ENCODE assay signal across 4 cellular contexts in the genomic region with DNA sequence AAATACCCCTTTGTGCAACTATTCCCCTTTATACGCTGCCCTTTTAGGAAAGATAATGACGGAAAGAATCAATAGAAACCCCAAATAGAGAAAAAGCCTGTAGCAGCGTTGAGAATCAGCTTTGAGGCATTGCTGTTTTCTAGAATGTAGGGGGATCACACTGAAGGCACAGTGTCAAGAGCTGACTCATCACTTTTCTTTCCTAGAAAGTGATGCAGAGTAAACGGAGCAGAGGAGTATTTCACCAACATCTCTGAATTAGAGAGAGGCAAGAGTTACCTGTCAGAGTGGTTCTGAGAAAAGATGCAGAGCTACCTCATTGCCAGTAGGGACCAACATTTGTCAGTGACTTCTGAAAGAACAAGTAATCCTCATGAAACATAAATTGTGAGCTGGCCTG.
TF ChIP-seq lines count a peak whose summit lies in the region.

No MANE protein-coding gene starts in this region.

TF ChIP-seq in A549, 52 proteins besides CTCF, POLR2A, EP300 and RAD21 (continued from another document):
- TF ChIP-seq, protein P1, sequence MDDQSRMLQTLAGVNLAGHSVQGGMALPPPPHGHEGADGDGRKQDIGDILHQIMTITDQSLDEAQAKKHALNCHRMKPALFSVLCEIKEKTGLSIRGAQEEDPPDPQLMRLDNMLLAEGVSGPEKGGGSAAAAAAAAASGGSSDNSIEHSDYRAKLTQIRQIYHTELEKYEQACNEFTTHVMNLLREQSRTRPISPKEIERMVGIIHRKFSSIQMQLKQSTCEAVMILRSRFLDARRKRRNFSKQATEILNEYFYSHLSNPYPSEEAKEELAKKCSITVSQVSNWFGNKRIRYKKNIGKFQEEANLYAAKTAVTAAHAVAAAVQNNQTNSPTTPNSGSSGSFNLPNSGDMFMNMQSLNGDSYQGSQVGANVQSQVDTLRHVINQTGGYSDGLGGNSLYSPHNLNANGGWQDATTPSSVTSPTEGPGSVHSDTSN (IDR thresholded peaks at IDR 0.05) = no peak

TF ChIP-seq in HEK293, 187 proteins besides CTCF, POLR2A, EP300 and RAD21 (continued from another document):
- TF ChIP-seq, protein P2, sequence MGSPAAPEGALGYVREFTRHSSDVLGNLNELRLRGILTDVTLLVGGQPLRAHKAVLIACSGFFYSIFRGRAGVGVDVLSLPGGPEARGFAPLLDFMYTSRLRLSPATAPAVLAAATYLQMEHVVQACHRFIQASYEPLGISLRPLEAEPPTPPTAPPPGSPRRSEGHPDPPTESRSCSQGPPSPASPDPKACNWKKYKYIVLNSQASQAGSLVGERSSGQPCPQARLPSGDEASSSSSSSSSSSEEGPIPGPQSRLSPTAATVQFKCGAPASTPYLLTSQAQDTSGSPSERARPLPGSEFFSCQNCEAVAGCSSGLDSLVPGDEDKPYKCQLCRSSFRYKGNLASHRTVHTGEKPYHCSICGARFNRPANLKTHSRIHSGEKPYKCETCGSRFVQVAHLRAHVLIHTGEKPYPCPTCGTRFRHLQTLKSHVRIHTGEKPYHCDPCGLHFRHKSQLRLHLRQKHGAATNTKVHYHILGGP (tag by site-specific recombination; IDR thresholded peaks at IDR 0.05) = peak; percentile 85
- TF ChIP-seq ZNF501 (tag by site-specific recombination; IDR thresholded peaks at IDR 0.05) = no peak
TF ChIP-seq in HEK293: peak in this region for 1.

TF ChIP-seq in K562, 482 proteins besides CTCF, POLR2A, EP300 and RAD21 (continued from another document and continues in another):
- TF ChIP-seq PCBP2 (IDR thresholded peaks at IDR 0.05; ENCODE audit: low read depth, low read length, poor library complexity, severe bottlenecking) (no peak), TCF7L2 (IDR thresholded peaks at IDR 0.05; ENCODE audit: low read depth, low read length) (no peak), MAFK (IDR thresholded peaks at IDR 0.05; ENCODE audit: low read length) (peak; percentile 94), ZNF24 (IDR thresholded peaks at IDR 0.05) (no peak), ELF2 (CRISPR knock-in tag; IDR thresholded peaks at IDR 0.05) (no peak), C11orf30 (IDR thresholded peaks at IDR 0.05; ENCODE audit: low read depth) (peak; percentile 88), MCM5 (IDR thresholded peaks at IDR 0.05; ENCODE audit: low read depth) (no peak), ZNF224 (CRISPR knock-in tag; IDR thresholded peaks at IDR 0.05) (no peak), CCNT2 (IDR thresholded peaks at IDR 0.05; ENCODE audit: borderline replicate concordance, extremely low read depth, insufficient read length, low read depth, low read length) (no peak), SRF (CRISPR knock-in tag; IDR thresholded peaks at IDR 0.05) (no peak), ZNF644 (tag; IDR thresholded peaks at IDR 0.05; ENCODE audit: low read depth) (no peak), PYGO2 (tag; IDR thresholded peaks at IDR 0.05) (no peak), ZNF77 (CRISPR knock-in tag; IDR thresholded peaks at IDR 0.05) (no peak), ZC3H8 (IDR thresholded peaks at IDR 0.05) (no peak), ZNF316 (IDR thresholded peaks at IDR 0.05) (peak; percentile 92)
- TF ChIP-seq, protein P3, sequence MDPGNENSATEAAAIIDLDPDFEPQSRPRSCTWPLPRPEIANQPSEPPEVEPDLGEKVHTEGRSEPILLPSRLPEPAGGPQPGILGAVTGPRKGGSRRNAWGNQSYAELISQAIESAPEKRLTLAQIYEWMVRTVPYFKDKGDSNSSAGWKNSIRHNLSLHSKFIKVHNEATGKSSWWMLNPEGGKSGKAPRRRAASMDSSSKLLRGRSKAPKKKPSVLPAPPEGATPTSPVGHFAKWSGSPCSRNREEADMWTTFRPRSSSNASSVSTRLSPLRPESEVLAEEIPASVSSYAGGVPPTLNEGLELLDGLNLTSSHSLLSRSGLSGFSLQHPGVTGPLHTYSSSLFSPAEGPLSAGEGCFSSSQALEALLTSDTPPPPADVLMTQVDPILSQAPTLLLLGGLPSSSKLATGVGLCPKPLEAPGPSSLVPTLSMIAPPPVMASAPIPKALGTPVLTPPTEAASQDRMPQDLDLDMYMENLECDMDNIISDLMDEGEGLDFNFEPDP (CRISPR knock-in tag; IDR thresholded peaks at IDR 0.05) = no peak
- TF ChIP-seq, protein P4, sequence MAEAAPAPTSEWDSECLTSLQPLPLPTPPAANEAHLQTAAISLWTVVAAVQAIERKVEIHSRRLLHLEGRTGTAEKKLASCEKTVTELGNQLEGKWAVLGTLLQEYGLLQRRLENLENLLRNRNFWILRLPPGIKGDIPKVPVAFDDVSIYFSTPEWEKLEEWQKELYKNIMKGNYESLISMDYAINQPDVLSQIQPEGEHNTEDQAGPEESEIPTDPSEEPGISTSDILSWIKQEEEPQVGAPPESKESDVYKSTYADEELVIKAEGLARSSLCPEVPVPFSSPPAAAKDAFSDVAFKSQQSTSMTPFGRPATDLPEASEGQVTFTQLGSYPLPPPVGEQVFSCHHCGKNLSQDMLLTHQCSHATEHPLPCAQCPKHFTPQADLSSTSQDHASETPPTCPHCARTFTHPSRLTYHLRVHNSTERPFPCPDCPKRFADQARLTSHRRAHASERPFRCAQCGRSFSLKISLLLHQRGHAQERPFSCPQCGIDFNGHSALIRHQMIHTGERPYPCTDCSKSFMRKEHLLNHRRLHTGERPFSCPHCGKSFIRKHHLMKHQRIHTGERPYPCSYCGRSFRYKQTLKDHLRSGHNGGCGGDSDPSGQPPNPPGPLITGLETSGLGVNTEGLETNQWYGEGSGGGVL (CRISPR knock-in tag; IDR thresholded peaks at IDR 0.05) = no peak
- TF ChIP-seq, protein P5, sequence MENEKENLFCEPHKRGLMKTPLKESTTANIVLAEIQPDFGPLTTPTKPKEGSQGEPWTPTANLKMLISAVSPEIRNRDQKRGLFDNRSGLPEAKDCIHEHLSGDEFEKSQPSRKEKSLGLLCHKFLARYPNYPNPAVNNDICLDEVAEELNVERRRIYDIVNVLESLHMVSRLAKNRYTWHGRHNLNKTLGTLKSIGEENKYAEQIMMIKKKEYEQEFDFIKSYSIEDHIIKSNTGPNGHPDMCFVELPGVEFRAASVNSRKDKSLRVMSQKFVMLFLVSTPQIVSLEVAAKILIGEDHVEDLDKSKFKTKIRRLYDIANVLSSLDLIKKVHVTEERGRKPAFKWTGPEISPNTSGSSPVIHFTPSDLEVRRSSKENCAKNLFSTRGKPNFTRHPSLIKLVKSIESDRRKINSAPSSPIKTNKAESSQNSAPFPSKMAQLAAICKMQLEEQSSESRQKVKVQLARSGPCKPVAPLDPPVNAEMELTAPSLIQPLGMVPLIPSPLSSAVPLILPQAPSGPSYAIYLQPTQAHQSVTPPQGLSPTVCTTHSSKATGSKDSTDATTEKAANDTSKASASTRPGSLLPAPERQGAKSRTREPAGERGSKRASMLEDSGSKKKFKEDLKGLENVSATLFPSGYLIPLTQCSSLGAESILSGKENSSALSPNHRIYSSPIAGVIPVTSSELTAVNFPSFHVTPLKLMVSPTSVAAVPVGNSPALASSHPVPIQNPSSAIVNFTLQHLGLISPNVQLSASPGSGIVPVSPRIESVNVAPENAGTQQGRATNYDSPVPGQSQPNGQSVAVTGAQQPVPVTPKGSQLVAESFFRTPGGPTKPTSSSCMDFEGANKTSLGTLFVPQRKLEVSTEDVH (IDR thresholded peaks at IDR 0.05; ENCODE audit: low read depth, partially characterized antibody) = no peak
- TF ChIP-seq, protein P6, sequence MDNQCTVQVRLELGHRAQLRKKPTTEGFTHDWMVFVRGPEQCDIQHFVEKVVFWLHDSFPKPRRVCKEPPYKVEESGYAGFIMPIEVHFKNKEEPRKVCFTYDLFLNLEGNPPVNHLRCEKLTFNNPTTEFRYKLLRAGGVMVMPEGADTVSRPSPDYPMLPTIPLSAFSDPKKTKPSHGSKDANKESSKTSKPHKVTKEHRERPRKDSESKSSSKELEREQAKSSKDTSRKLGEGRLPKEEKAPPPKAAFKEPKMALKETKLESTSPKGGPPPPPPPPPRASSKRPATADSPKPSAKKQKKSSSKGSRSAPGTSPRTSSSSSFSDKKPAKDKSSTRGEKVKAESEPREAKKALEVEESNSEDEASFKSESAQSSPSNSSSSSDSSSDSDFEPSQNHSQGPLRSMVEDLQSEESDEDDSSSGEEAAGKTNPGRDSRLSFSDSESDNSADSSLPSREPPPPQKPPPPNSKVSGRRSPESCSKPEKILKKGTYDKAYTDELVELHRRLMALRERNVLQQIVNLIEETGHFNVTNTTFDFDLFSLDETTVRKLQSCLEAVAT (IDR thresholded peaks at IDR 0.05) = no peak

TF ChIP-seq in HEK293T, 16 proteins besides CTCF, POLR2A, EP300 and RAD21 (continued from another document):
- TF ChIP-seq, protein P7, sequence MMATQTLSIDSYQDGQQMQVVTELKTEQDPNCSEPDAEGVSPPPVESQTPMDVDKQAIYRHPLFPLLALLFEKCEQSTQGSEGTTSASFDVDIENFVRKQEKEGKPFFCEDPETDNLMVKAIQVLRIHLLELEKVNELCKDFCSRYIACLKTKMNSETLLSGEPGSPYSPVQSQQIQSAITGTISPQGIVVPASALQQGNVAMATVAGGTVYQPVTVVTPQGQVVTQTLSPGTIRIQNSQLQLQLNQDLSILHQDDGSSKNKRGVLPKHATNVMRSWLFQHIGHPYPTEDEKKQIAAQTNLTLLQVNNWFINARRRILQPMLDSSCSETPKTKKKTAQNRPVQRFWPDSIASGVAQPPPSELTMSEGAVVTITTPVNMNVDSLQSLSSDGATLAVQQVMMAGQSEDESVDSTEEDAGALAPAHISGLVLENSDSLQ (IDR thresholded peaks at IDR 0.05) = no peak
- TF ChIP-seq SP1 (IDR thresholded peaks at IDR 0.05) (no peak), CTBP1 (IDR thresholded peaks at IDR 0.05; ENCODE audit: borderline replicate concordance) (no peak), ZNF384 (IDR thresholded peaks at IDR 0.05) (no peak), ELF4 (IDR thresholded peaks at IDR 0.05) (no peak), LEF1 (IDR thresholded peaks at IDR 0.05; ENCODE audit: borderline replicate concordance) (no peak), FOXK2 (IDR thresholded peaks at IDR 0.05) (no peak), L3MBTL2 (conservative IDR thresholded peaks at IDR 0.05) (no peak), HDGF (IDR thresholded peaks at IDR 0.05; ENCODE audit: borderline replicate concordance) (no peak)
